Comparison of ENCODE assay signal across 18 cellular contexts in the genomic region with DNA sequence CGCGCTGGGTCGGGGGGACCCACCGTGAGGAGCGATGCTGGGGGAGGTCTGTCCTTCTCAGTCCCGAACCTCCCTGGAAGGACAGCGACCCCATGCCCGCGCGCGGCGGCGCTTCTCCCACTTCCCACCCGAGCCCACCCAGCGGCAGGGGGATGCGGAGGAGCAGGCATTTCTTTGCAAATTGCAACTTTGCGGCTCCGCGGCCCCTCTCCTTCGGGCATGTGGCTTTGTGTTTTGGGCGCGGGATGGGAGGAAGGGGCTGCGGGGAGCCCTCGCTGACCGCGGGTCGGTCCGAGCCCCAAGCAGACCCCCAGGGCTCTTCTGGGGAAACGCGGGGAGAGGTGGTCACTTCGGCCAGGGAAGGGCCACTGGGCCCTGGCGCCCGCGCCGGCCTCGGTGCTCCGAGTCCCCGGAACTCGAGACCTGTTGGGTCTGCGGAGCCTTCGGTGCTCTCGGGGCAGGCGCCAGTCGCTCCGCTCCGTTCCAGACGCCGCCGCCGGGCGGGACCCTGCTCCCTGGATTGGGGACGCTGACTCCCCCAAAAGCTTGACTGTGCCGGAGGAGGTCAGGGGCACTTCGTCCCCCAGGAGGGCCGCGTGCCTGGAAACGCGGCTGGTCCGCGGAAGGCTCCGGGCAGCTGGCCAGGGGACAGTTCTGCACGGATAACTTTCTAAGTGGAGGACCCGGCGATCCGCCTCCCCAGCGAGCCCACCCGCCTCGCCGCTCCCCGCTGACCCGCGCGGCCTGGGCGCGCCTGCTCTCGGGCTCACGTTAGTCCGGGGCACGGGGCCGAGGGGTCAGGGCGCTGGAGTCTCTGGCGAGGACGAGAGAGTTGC.
DNase-seq lines count a peak whose midpoint lies in the region; FAIRE-seq and TF ChIP-seq lines count a peak whose summit lies in the region.
"Had no signal": no experiment of that assay in that cellular context is flagged by ENCODE, and none has a peak within 500 bp of the region (broad histone marks: within the 10 kb centered on the region; RNA-seq: fewer than 3 reads in every experiment).

No MANE protein-coding gene starts in this region.

- H3K27ac ChIP-seq in esophagus muscularis mucosa (replicated peaks in 1 of 4) (no peak overlapping the region), neural cell (ENCODE audit: low read length) (no peak overlapping the region)
- H3K27ac ChIP-seq: transverse colon had no signal

- H4K20me1 ChIP-seq in neural cell (ENCODE audit: insufficient read depth) = no peaks in the 10 kb centered on the region

- H3K27me3 ChIP-seq in BE2C (peaks cover 58% of the 10 kb centered on the region), esophagus muscularis mucosa (peaks cover 0 to 41% (median 13%) of the 10 kb centered on the region in 4 donors), neural cell (ENCODE audit: insufficient read depth, low read depth, low read length) (peaks cover 22% of the 10 kb centered on the region)

- TF ChIP-seq EP300 in esophagus muscularis mucosa (IDR thresholded peaks at IDR 0.05) (no peak), neural cell (conservative IDR thresholded peaks at IDR 0.05; ENCODE audit: poor library complexity, severe bottlenecking) (no peak)

- peak overlapping the region; percentile 35 for H3K4me2 ChIP-seq in neural cell (ENCODE audit: low read length)

- WGBS in esophagus muscularis mucosa = 0% methylated on average over 26 of the region's 83 CpGs

- no peaks in the 10 kb centered on the region for H3K9me3 ChIP-seq in BE2C
- H3K9me3 ChIP-seq in esophagus muscularis mucosa = no peaks in the 10 kb centered on the region
- no peaks in the 10 kb centered on the region for H3K9me3 ChIP-seq in neural cell (ENCODE audit: low read length)
- H3K9me3 ChIP-seq: MG63, transverse colon had no signal

- H2AFZ ChIP-seq in neural cell (ENCODE audit: low read depth, low read length) = no peak overlapping the region

- DNase-seq in BE2C (peak; percentile 11), NCI-H1092 treated with DMSO at 0.1 percent for 48 hours (lab: John Stamatoyannopoulos, UW) (peak; percentile 7), esophagus muscularis mucosa (ENCODE audit: extremely low spot score) (no peak), NAMALWA (ENCODE audit: low spot score) (no peak), DMS 273 (lab: John Stamatoyannopoulos, UW; ENCODE audit: unreplicated experiment) (no peak), GM12892 (ENCODE audit: insufficient read length) (no peak), NOMO-1 treated with DMSO at 0.1 percent for 48 hours (lab: John Stamatoyannopoulos, UW; ENCODE audit: unreplicated experiment) (no peak)
- DNase-seq: activated CD4-positive, CD25-positive, alpha-beta regulatory T cell treated with anti-CD3 and anti-CD28 coated beads, Interleukin-2, amount 50 U/mL, for 72 hours; GF-D8; glutamatergic neuron; naive thymus-derived CD4-positive, alpha-beta T cell; NCI-H2029 treated with DMSO at 0.1 percent for 48 hours; NCI-H82; T-helper 17 cell; transverse colon had no signal

- 0 out of 2 replicates have a peak overlapping the region, but pooled peaks have one; percentile 11 for H3K4me3 ChIP-seq in BE2C (ENCODE audit: low read depth, low read length)
- H3K4me3 ChIP-seq in esophagus muscularis mucosa = peak overlapping the region; percentile 43 to 58 (median 49)
- H3K4me3 ChIP-seq in neural cell (ENCODE audit: low read length) = peak overlapping the region; percentile 77
- H3K4me3 ChIP-seq: MG63 had no signal

- no peaks in the 10 kb centered on the region for H3K9me2 ChIP-seq in neural cell (ENCODE audit: insufficient read depth, low read length)

- intact Hi-C loops in esophagus muscularis mucosa (cut with DNase I) = no loop called here

- FAIRE-seq in GM12892 (lab: Jason Lieb, UNC) = no peak
- FAIRE-seq: bronchial epithelial cell had no signal

- H3K79me2 ChIP-seq in neural cell (replicated peaks; ENCODE audit: insufficient read depth, low read length) = no peaks in the 10 kb centered on the region

- no peak for TF ChIP-seq RAD21 in neural cell (conservative IDR thresholded peaks at IDR 0.05)

- H3K36me3 ChIP-seq in BE2C (no peaks in the 10 kb centered on the region), esophagus muscularis mucosa (no peaks in the 10 kb centered on the region), neural cell (ENCODE audit: insufficient read depth, low read length) (no peaks in the 10 kb centered on the region)
- H3K36me3 ChIP-seq: MG63, transverse colon had no signal

- H3K4me1 ChIP-seq in BE2C (no peaks in the 10 kb centered on the region), esophagus muscularis mucosa (peaks cover 6 to 33% (median 28%) of the 10 kb centered on the region in 4 donors)
- H3K4me1 ChIP-seq: transverse colon had no signal

- H3K9ac ChIP-seq in neural cell (ENCODE audit: low read length) = peak overlapping the region; percentile 64

- no peak for TF ChIP-seq CTCF in BE2C (IDR thresholded peaks at IDR 0.05; ENCODE audit: low read depth, low read length)
- no peak for TF ChIP-seq CTCF in esophagus muscularis mucosa (IDR thresholded peaks at IDR 0.05)
- TF ChIP-seq CTCF in neural cell (IDR thresholded peaks at IDR 0.05; ENCODE audit: poor library complexity, severe bottlenecking) = no peak

- TF ChIP-seq POLR2A in esophagus muscularis mucosa (IDR thresholded peaks at IDR 0.05; ENCODE audit: low read depth) = no peak
- TF ChIP-seq POLR2A in GM12892 (IDR thresholded peaks at IDR 0.05; ENCODE audit: low read depth, low read length) = no peak

- no peaks in the 10 kb centered on the region for H3F3A ChIP-seq in neural cell (ENCODE audit: insufficient read depth, low read length, poor library complexity, severe bottlenecking)

TF ChIP-seq in neural cell, 6 proteins besides CTCF, POLR2A, EP300 and RAD21:
- TF ChIP-seq EZH2 (IDR thresholded peaks at IDR 0.05; ENCODE audit: borderline replicate concordance, insufficient read depth, low read length, poor library complexity, severe bottlenecking) = no peak
- TF ChIP-seq POLR2AphosphoS5 (IDR thresholded peaks at IDR 0.05) = no peak
- no peak for TF ChIP-seq SMC3 (conservative IDR thresholded peaks at IDR 0.05; ENCODE audit: poor library complexity)

Comparison
In these comparisons a context has a peak if more than half of its experiments do, and no peak if none do; other contexts are left out.
1. DNase-seq: peak in BE2C (single experiment) and NCI-H1092 treated with DMSO at 0.1 percent for 48 hours (single experiment); none in esophagus muscularis mucosa (single experiment), NAMALWA (single experiment), DMS 273 (single experiment), GM12892 (single experiment) and NOMO-1 treated with DMSO at 0.1 percent for 48 hours (single experiment).
2. H3K4me3 ChIP-seq: peak in every context shown above with its lines; median percentile 77 in neural cell; 49 in esophagus muscularis mucosa; 11 in BE2C.